In genomic region chrX:135114392-135114791, GRCh38 we compare ENCODE assay signal across 1 cellular context.
TF ChIP-seq lines count a peak whose summit lies in the region.

No MANE protein-coding gene starts in this region.

TF ChIP-seq in SK-N-SH, 30 proteins besides CTCF, POLR2A, EP300 and RAD21 (continued from another document):
- TF ChIP-seq REST (IDR thresholded peaks at IDR 0.05; ENCODE audit: low read depth, low read length) = no peak
- TF ChIP-seq MEF2A (IDR thresholded peaks at IDR 0.05; ENCODE audit: borderline replicate concordance, low read depth) = no peak
- TF ChIP-seq EZH2phosphoT487 (IDR thresholded peaks at IDR 0.05; ENCODE audit: borderline replicate concordance, low read depth) = no peak
- no peak for TF ChIP-seq GATA2 (CRISPR knock-in tag; IDR thresholded peaks at IDR 0.05)
- no peak for TF ChIP-seq PBX3 (IDR thresholded peaks at IDR 0.05)
- TF ChIP-seq NFIC (IDR thresholded peaks at IDR 0.05; ENCODE audit: borderline replicate concordance) = no peak
- no peak for TF ChIP-seq NRF1 (IDR thresholded peaks at IDR 0.05; ENCODE audit: low read depth, low read length)
- no peak for TF ChIP-seq SIN3A (IDR thresholded peaks at IDR 0.05; ENCODE audit: borderline replicate concordance, low read depth, low read length)
- TF ChIP-seq RCOR1 (IDR thresholded peaks at IDR 0.05; ENCODE audit: low read length) = no peak
- no peak for TF ChIP-seq YY1 (IDR thresholded peaks at IDR 0.05; ENCODE audit: low read depth)
- TF ChIP-seq FOXM1 (IDR thresholded peaks at IDR 0.05; ENCODE audit: low read depth) = no peak
- no peak for TF ChIP-seq GABPA (IDR thresholded peaks at IDR 0.05; ENCODE audit: low read depth)
- TF ChIP-seq USF1 (IDR thresholded peaks at IDR 0.05; ENCODE audit: borderline replicate concordance, low read depth) = no peak
- TF ChIP-seq TCF12 (IDR thresholded peaks at IDR 0.05) = no peak
- TF ChIP-seq POLR2AphosphoS5 (IDR thresholded peaks at IDR 0.05; ENCODE audit: low read depth, low read length) = no peak
- no peak for TF ChIP-seq TEAD4 (IDR thresholded peaks at IDR 0.05; ENCODE audit: borderline replicate concordance, insufficient read depth)
